18 cellular contexts compared by ENCODE assay signal in the genomic region with DNA sequence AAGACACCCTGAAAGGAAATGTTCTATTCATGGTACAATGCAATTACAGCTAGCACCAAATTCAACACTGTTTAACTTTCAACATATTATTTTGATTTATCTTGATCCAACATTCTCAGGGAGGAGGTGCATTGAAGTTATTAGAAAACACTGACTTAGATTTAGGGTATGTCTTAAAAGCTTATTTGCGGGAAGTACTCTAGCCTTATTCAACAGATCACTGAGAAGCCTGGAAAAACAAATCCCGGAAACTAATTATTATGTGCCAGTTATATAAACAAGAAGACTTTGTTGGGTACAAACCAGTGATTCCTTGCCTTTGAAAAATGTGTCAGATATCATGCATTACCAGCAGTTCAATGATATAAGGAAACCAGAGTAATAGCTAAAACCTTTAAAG.
DNase-seq lines count a peak whose midpoint lies in the region; ATAC-seq and TF ChIP-seq lines count a peak whose summit lies in the region.
"Had no signal": no experiment of that assay in that cellular context is flagged by ENCODE, and none has a peak within 500 bp of the region (broad histone marks: within the 10 kb centered on the region; RNA-seq: fewer than 3 reads in every experiment).

No MANE protein-coding gene starts in this region.

- ATAC-seq in HG03432 (IDR thresholded peaks at IDR 0.05; ENCODE audit: unreplicated experiment) = no peak
- ATAC-seq: A549, GM23338 had no signal

- H3K27ac ChIP-seq in VCaP (peak overlapping the region; percentile 29), caudate nucleus (ENCODE audit: low read depth, low read length) (no peak overlapping the region)
- H3K27ac ChIP-seq: 22Rv1, A549, C4-2B had no signal

- TF ChIP-seq CTCF in VCaP (conservative IDR thresholded peaks at IDR 0.05) = no peak

- DNase-seq in DMS 273 (lab: John Stamatoyannopoulos, UW; ENCODE audit: unreplicated experiment) (peak; percentile 37), DMS 273 treated with DMSO at 0.1 percent for 48 hours (lab: John Stamatoyannopoulos, UW) (no peak), iris pigment epithelial cell (ENCODE audit: low read depth) (peak; percentile 12), pulmonary artery endothelial cell (ENCODE audit: low read depth, low spot score) (peak; percentile 7), NCI-H510A (lab: John Stamatoyannopoulos, UW) (no peak), caudate nucleus (lab: John Stamatoyannopoulos, UW) (no peak)
- DNase-seq: AML-193; CD4-positive, alpha-beta T cell; DMS79 treated with DMSO at 0.1 percent for 48 hours; GF-D8; HCEC 1CT; IMR-90 had no signal

Comparison
In these comparisons a context has a peak if more than half of its experiments do, and no peak if none do; other contexts are left out.
1. DNase-seq: peak in DMS 273 (single experiment), iris pigment epithelial cell (single experiment) and pulmonary artery endothelial cell (single experiment); none in DMS 273 treated with DMSO at 0.1 percent for 48 hours (single experiment), NCI-H510A (single experiment) and caudate nucleus (0 of 61).